ENCODE assay signal across 8 cellular contexts in genomic region chr11:121112498-121113455, GRCh38. TPM values are rescaled to one million over a fixed set of nuclear protein-coding genes. Genes with fewer than 3 reads are reported as not detected.
A peak's percentile ranks its signal among the peaks of the same experiment; 100 is the strongest.
DNase-seq lines count a peak whose midpoint lies in the region; ATAC-seq and TF ChIP-seq lines count a peak whose summit lies in the region.

No MANE protein-coding gene starts in this region.

- in situ Hi-C loops in GM13977 (cut with MboI; ENCODE audit: low pct_unique_long_range_greater_than_20kb, low sequenced_read_pairs, unreplicated experiment) = no loop called here

- TF ChIP-seq CTCF in GM13977 (IDR thresholded peaks at IDR 0.05; ENCODE audit: extremely low read depth, insufficient read depth, missing control alignments) = peak; percentile 61

- ATAC-seq in left lobe of liver (peak; percentile 99), GM21360 (IDR thresholded peaks at IDR 0.05; ENCODE audit: unreplicated experiment) (no peak)

- DNase-seq in AG20443 (ENCODE audit: low spot score) (peak; percentile 85), GM13977 (ENCODE audit: low spot score) (peak; percentile 73), NCI-H1092 (lab: John Stamatoyannopoulos, UW) (peak; percentile 70), SKM-1 (lab: John Stamatoyannopoulos, UW; ENCODE audit: unreplicated experiment) (peak; percentile 20), cerebellum (ENCODE audit: low spot score) (peak; percentile 38), left lobe of liver (ENCODE audit: low spot score) (peak; percentile 64)
- DNase-seq in stimulated activated CD8-positive, alpha-beta memory T cell treated with anti-CD3 and anti-CD28 coated beads, Interleukin-12 subunit alpha, Interleukin-12 subunit beta, amount 100 ng/mL, for 1 hour (ENCODE audit: low read depth) = peak; percentile 4

RNA-seq across cellular contexts. Expression of gene TECTA, which starts 11.7 kb away (rescaled TPM):
- total RNA-seq in cerebellum (4.1 TPM), left lobe of liver (0.35 TPM)

Comparison
In these comparisons a context has a peak if more than half of its experiments do, and no peak if none do; other contexts are left out.
1. DNase-seq: peak in every context shown above with its lines; median percentile 85 in AG20443; 73 in GM13977; 70 in NCI-H1092; 64 in left lobe of liver; 38 in cerebellum; 20 in SKM-1; 4 in stimulated activated CD8-positive, alpha-beta memory T cell treated with anti-CD3 and anti-CD28 coated beads, Interleukin-12 subunit alpha, Interleukin-12 subunit beta, amount 100 ng/mL, for 1 hour.